ENCODE assay signal across 1 cellular context in genomic region chr5:59489551-59489950, GRCh38.
TF ChIP-seq lines count a peak whose summit lies in the region.

No MANE protein-coding gene starts in this region.

TF ChIP-seq in WTC11, 78 proteins besides CTCF, POLR2A, EP300 and RAD21 (continued from another document):
- TF ChIP-seq, protein P1, sequence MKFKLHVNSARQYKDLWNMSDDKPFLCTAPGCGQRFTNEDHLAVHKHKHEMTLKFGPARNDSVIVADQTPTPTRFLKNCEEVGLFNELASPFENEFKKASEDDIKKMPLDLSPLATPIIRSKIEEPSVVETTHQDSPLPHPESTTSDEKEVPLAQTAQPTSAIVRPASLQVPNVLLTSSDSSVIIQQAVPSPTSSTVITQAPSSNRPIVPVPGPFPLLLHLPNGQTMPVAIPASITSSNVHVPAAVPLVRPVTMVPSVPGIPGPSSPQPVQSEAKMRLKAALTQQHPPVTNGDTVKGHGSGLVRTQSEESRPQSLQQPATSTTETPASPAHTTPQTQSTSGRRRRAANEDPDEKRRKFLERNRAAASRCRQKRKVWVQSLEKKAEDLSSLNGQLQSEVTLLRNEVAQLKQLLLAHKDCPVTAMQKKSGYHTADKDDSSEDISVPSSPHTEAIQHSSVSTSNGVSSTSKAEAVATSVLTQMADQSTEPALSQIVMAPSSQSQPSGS (CRISPR knock-in tag; IDR thresholded peaks at IDR 0.05; ENCODE audit: borderline replicate concordance, low read depth) = no peak
- no peak for TF ChIP-seq TEAD4 (CRISPR knock-in tag; IDR thresholded peaks at IDR 0.05)
